Comparison of ENCODE assay signal across 8 cellular contexts in the genomic region with DNA sequence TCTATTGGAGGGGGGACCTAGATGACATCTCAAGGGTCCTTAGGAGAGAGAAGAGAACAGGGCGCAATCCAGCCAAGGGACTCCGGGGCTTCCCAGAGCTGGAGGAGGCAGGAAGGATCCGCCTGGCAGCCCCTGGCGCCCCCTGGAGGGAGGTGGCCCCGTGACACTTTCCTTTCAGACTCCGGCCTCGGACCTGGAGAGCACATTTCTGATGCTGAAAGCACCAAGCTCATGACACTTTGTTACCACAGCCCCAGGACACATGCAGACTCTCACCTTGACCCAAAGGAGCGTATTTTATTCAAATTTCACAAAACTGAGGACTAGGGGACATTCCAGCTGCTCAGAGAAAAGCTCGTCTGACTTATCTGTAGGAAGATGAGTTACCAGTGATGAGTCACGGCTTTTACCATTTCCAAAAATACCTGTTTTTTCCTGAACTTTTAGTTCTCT. TPM values are rescaled to one million over a fixed set of nuclear protein-coding genes. Genes with fewer than 3 reads are reported as not detected.
A peak's percentile ranks its signal among the peaks of the same experiment; 100 is the strongest.
DNase-seq lines count a peak whose midpoint lies in the region; ATAC-seq and TF ChIP-seq lines count a peak whose summit lies in the region.

No MANE protein-coding gene starts in this region.

- H3K36me3 ChIP-seq in Peyer's patch (no peaks in the 10 kb centered on the region), skeletal muscle tissue (ENCODE audit: control insufficient read depth in 3 of 3, insufficient read depth in 3 of 3, low read length in 3 of 3) (no peaks in the 10 kb centered on the region)

- H3K4me3 ChIP-seq in Peyer's patch = no peak overlapping the region
- H3K4me3 ChIP-seq in right cardiac atrium (ENCODE audit: low read length) = no peak overlapping the region
- H3K4me3 ChIP-seq in skeletal muscle tissue (ENCODE audit: low read length in 3 of 3) = peak overlapping the region in 1 of 3 donors; percentile 7

- H3K9ac ChIP-seq in skeletal muscle tissue (ENCODE audit: low read depth in 1 of 3, low read length in 3 of 3) = peak overlapping the region in 2 of 3 donors; percentile 44 to 50

- H3K4me1 ChIP-seq in Peyer's patch (peaks cover 0 to 33% (median 0%) of the 10 kb centered on the region in 4 donors), right cardiac atrium (ENCODE audit: control insufficient read depth, insufficient read depth, low read length) (peaks cover 3% of the 10 kb centered on the region), skeletal muscle tissue (ENCODE audit: control insufficient read depth in 3 of 3, insufficient read depth in 3 of 3, low read length in 3 of 3) (peaks cover 36 to 46% (median 39%) of the 10 kb centered on the region in 3 donors)

- TF ChIP-seq POLR2A in Peyer's patch (IDR thresholded peaks at IDR 0.05) = no peak

- no peaks in the 10 kb centered on the region for H3K9me3 ChIP-seq in Peyer's patch
- H3K9me3 ChIP-seq in right cardiac atrium (ENCODE audit: control insufficient read depth, low read length) = no peaks in the 10 kb centered on the region
- H3K9me3 ChIP-seq in skeletal muscle tissue (ENCODE audit: control insufficient read depth in 3 of 3, low read length in 3 of 3) = no peaks in the 10 kb centered on the region

- peak in 5 of 6 experiments; percentile 26 to 54 (median 51) for TF ChIP-seq CTCF in Peyer's patch (IDR thresholded peaks at IDR 0.05)

- intact Hi-C loops in right cardiac atrium (cut with DNase I) = loop anchor here in 1 of 4 donors (5.0 kb wide), 1 partner anchor 53 kb away; no protein-coding TSS in a partner anchor

- H3K27ac ChIP-seq in Peyer's patch (peak overlapping the region; percentile 56 to 81 (median 66)), right cardiac atrium (ENCODE audit: low read length) (peak overlapping the region; percentile 13), skeletal muscle tissue (ENCODE audit: low read depth, low read length) (peak overlapping the region; percentile 77)

- peak; percentile 23 to 59 for ATAC-seq in right cardiac atrium
- ATAC-seq in HG02798 (IDR thresholded peaks at IDR 0.05; ENCODE audit: poor library complexity, unreplicated experiment) = no peak

- 36% methylated on average over 10 of the region's 10 CpGs for WGBS in right cardiac atrium

- DNase-seq in NCI-H748 (lab: John Stamatoyannopoulos, UW; ENCODE audit: unreplicated experiment) (peak; percentile 39), NCI-H748 treated with DMSO at 0.1 percent for 48 hours (lab: John Stamatoyannopoulos, UW) (no peak), Peyer's patch (peak; percentile 40 to 78 (median 71)), amniotic epithelial cell (ENCODE audit: low read depth) (peak; percentile 63), right cardiac atrium (peak; percentile 81 to 91 (median 91)), NCI-H187 treated with DMSO at 0.1 percent for 48 hours (lab: John Stamatoyannopoulos, UW) (no peak)

- H3K27me3 ChIP-seq in Peyer's patch (no peaks in the 10 kb centered on the region), right cardiac atrium (ENCODE audit: control insufficient read depth, insufficient read depth) (no peaks in the 10 kb centered on the region), skeletal muscle tissue (ENCODE audit: control insufficient read depth in 3 of 3, insufficient read depth in 3 of 3, low read length in 3 of 3) (peaks cover 19 to 59% (median 39%) of the 10 kb centered on the region in 3 donors)

RNA-seq across cellular contexts. Expression of a gene that starts 21.4 kb away (rescaled TPM):
- total RNA-seq in Peyer's patch = 10 to 100 TPM; 25.6 to 76.4 (median 47.6) TPM
- total RNA-seq in right cardiac atrium = 10 to 100 TPM; 16.0 to 20.3 (median 19.1) TPM
- polyA plus RNA-seq in right cardiac atrium = 14.1 TPM
- total RNA-seq in skeletal muscle tissue = 18.3 TPM

Comparison
In these comparisons a context has a peak if more than half of its experiments do, and no peak if none do; other contexts are left out.
1. DNase-seq: peak in NCI-H748 (single experiment), Peyer's patch (3 of 3), amniotic epithelial cell (single experiment) and right cardiac atrium (3 of 3); none in NCI-H748 treated with DMSO at 0.1 percent for 48 hours (single experiment) and NCI-H187 treated with DMSO at 0.1 percent for 48 hours (single experiment).
2. H3K27ac ChIP-seq: peak in every context shown above with its lines; median percentile 77 in skeletal muscle tissue; 66 in Peyer's patch; 13 in right cardiac atrium.